In genomic region chr4:184349283-184350039, GRCh38 we compare ENCODE assay signal across 13 cellular contexts.
DNase-seq lines count a peak whose midpoint lies in the region; ATAC-seq, FAIRE-seq and TF ChIP-seq lines count a peak whose summit lies in the region.
"Had no signal": no experiment of that assay in that cellular context is flagged by ENCODE, and none has a peak within 500 bp of the region (broad histone marks: within the 10 kb centered on the region; RNA-seq: fewer than 3 reads in every experiment).

No MANE protein-coding gene starts in this region.

- H3K36me3 ChIP-seq in lung (ENCODE audit: control insufficient read depth in 2 of 2, insufficient read depth in 2 of 2, low read length in 2 of 2) (no peaks in the 10 kb centered on the region), spleen (no peaks in the 10 kb centered on the region)

- no peak for TF ChIP-seq CTCF in lung (IDR thresholded peaks at IDR 0.05; ENCODE audit: control extremely low read depth, extremely low read depth)
- no peak for TF ChIP-seq CTCF in spleen (IDR thresholded peaks at IDR 0.05 in 8 of 11, conservative IDR thresholded peaks at IDR 0.05 in 3 of 11)

- whole genome bisulfite sequencing in lung, 2 donors: 44 to 72% methylated on average over 11 of the region's 11 CpGs
- WGBS in spleen, 5 donors: 42 to 61% (median 57%) methylated on average over 11 of the region's 11 CpGs

- H3K4me3 ChIP-seq in lung: no peak overlapping the region
- H3K4me3 ChIP-seq in spleen: peak overlapping the region in 2 of 8 donors; percentile 12 to 63

- peak overlapping the region; percentile 61 to 86 for H3K27ac ChIP-seq in lung (ENCODE audit: low read depth in 1 of 2, low read length in 1 of 2)
- H3K27ac ChIP-seq in spleen: peak overlapping the region; percentile 37 to 96 (median 92)

- FAIRE-seq in GM12891 (lab: Jason Lieb, UNC): peak; percentile 83

- DNase-seq in GM12891 (ENCODE audit: insufficient read length, low spot score): no peak
- DNase-seq in UCSD-AML1 (lab: John Stamatoyannopoulos, UW; ENCODE audit: unreplicated experiment): peak; percentile 26
- no peak for DNase-seq in lung (ENCODE audit: low spot score)
- DNase-seq in spleen: no peak
- DNase-seq in RPMI8226: no peak
- no peak for DNase-seq in ureter (ENCODE audit: low spot score)
- DNase-seq in globus pallidus (ENCODE audit: low spot score): no peak
- DNase-seq: activated T-cell treated with anti-CD3 and anti-CD28 coated beads, Interleukin-2, amount 50 U/mL, for 1 hour; CD4-positive, alpha-beta memory T cell; GDM1; stimulated activated CD4-positive, alpha-beta T cell treated with anti-CD3 and anti-CD28 coated beads, Interleukin-4, amount 100 ng/mL, for 4 hours; stimulated activated naive CD4-positive, alpha-beta T cell treated with Interleukin-2 at 50 U/mL for 16 hours had no signal

- H3K4me1 ChIP-seq in lung (ENCODE audit: control insufficient read depth in 2 of 2, insufficient read depth in 2 of 2, low read length in 2 of 2) (peaks cover 16 to 21% of the 10 kb centered on the region in 2 donors), spleen (peaks cover 46 to 92% (median 68%) of the 10 kb centered on the region in 6 donors)

- ATAC-seq in lung (ENCODE audit: insufficient read depth, low FRiP score) (no peak), HG02870 (IDR thresholded peaks at IDR 0.05; ENCODE audit: unreplicated experiment) (no peak)

- no peak; the same call in 1 of the 2 replicates for TF ChIP-seq POLR2A in GM12891 (IDR thresholded peaks at IDR 0.05; ENCODE audit: low read depth, low read length)
- no peak for TF ChIP-seq POLR2A in spleen (IDR thresholded peaks at IDR 0.05)

- H3K27me3 ChIP-seq in lung (ENCODE audit: control insufficient read depth, insufficient read depth): no peaks in the 10 kb centered on the region
- H3K27me3 ChIP-seq in spleen (replicated peaks in 1 of 7): no peaks in the 10 kb centered on the region

- intact Hi-C loops in spleen (cut with DNase I; ENCODE audit: low total_unique reads): loop anchor here (10.0 kb wide), 1 partner anchor 125 kb away; the partner anchor contains the start of gene IRF2

- no peaks in the 10 kb centered on the region for H3K9me3 ChIP-seq in lung (ENCODE audit: control insufficient read depth in 2 of 2, insufficient read depth in 1 of 2, low read length in 1 of 2)
- H3K9me3 ChIP-seq in spleen: no peaks in the 10 kb centered on the region

TF ChIP-seq in GM12891, 5 proteins besides CTCF, POLR2A, EP300 and RAD21:
- TF ChIP-seq PAX5 (IDR thresholded peaks at IDR 0.05; ENCODE audit: insufficient read depth, low read length, severe bottlenecking) (no peak), POLR2AphosphoS5 (IDR thresholded peaks at IDR 0.05; ENCODE audit: low read depth, low read length) (no peak; the same call in 1 of the 2 replicates), SPI1 (IDR thresholded peaks at IDR 0.05; ENCODE audit: low read depth, low read length) (no peak), TAF1 (IDR thresholded peaks at IDR 0.05; ENCODE audit: low read depth, low read length) (no peak), POU2F2 (IDR thresholded peaks at IDR 0.05; ENCODE audit: low read depth, low read length) (no peak)
TF ChIP-seq in GM12891: peak in this region for 0.
